In genomic region chr19:1275260-1275975, GRCh38 we compare ENCODE assay signal across 8 cellular contexts. TPM values are rescaled to one million over a fixed set of nuclear protein-coding genes. Genes with fewer than 3 reads are reported as not detected.
A peak's percentile ranks its signal among the peaks of the same experiment; 100 is the strongest.
DNase-seq lines count a peak whose midpoint lies in the region; ATAC-seq and TF ChIP-seq lines count a peak whose summit lies in the region.

FAM174C (plus strand) TSS chr19:1275530; CDS start chr19:1275550, 20 bp downstream.

- H3K27ac ChIP-seq in thoracic aorta = peak within 1 kb of the TSS; percentile 93 to 98

- H3K4me3 ChIP-seq in thoracic aorta = peak within 1 kb of the TSS; percentile 82

- H3K9me3 ChIP-seq in thoracic aorta = no peaks in the 10 kb centered on the region

- H3K36me3 Mint-ChIP-seq in activated naive CD4-positive, alpha-beta T cell treated with anti-CD3 and anti-CD28 coated beads, Interleukin-2, amount 50 U/mL, for 72 hours = peaks cover 39 to 44% of the 10 kb centered on the region in 2 donors
- H3K36me3 Mint-ChIP-seq in osteocyte (ENCODE audit: unreplicated experiment) = peaks cover 34% of the 10 kb centered on the region

- H3K4me3 Mint-ChIP-seq in osteocyte (ENCODE audit: unreplicated experiment) = peak within 1 kb of the TSS; percentile 74

- ATAC-seq in HG02623 (IDR thresholded peaks at IDR 0.05; ENCODE audit: unreplicated experiment) = peak; percentile 63
- ATAC-seq in activated naive CD4-positive, alpha-beta T cell treated with anti-CD3 and anti-CD28 coated beads, Interleukin-2, amount 50 U/mL, for 72 hours = peak; percentile 87 to 90
- ATAC-seq in thoracic aorta (ENCODE audit: insufficient number of reproducible peaks, low FRiP score, low read depth) = peak; percentile 62

- H3K27me3 ChIP-seq in thoracic aorta (replicated peaks; ENCODE audit: insufficient read depth) = no peaks in the 10 kb centered on the region

- H3K36me3 ChIP-seq in thoracic aorta = peaks cover 46% of the 10 kb centered on the region

- POLR2A ChIA-PET in GM10248 (lab: Yijun Ruan, JAX) = interaction anchor here (1.0 kb wide), 2 partner anchors 9 to 22 kb away, joined by 4 read pairs; no protein-coding TSS in a partner anchor

- CTCF ChIA-PET in GM10248 (lab: Yijun Ruan, JAX) = interaction anchor here (1.0 to 1.5 kb wide), 2 partner anchors 9 to 31 kb away, joined by 8 to 14 read pairs; no protein-coding TSS in a partner anchor

- peaks cover 38 to 59% of the 10 kb centered on the region in 2 donors for H3K4me1 ChIP-seq in thoracic aorta (ENCODE audit: control insufficient read depth in 1 of 2, low read depth in 2 of 2)

- H3K9me3 Mint-ChIP-seq in activated naive CD4-positive, alpha-beta T cell treated with anti-CD3 and anti-CD28 coated beads, Interleukin-2, amount 50 U/mL, for 72 hours = no peaks in the 10 kb centered on the region
- no peaks in the 10 kb centered on the region for H3K9me3 Mint-ChIP-seq in osteocyte (ENCODE audit: unreplicated experiment)

- DNase-seq in GM10248 (ENCODE audit: extremely low spot score) (peak; percentile 94), NCI-H1105 (lab: John Stamatoyannopoulos, UW) (peak; percentile 98), SKM-1 (lab: John Stamatoyannopoulos, UW; ENCODE audit: unreplicated experiment) (peak; percentile 81), glomerular endothelial cell (ENCODE audit: extremely low read depth, low read depth, low spot score) (no peak), osteocyte (ENCODE audit: extremely low spot score, unreplicated experiment) (peak; percentile 97), thoracic aorta (ENCODE audit: low spot score) (no peak)
- DNase-seq in activated naive CD4-positive, alpha-beta T cell treated with anti-CD3 and anti-CD28 coated beads, Interleukin-2, amount 50 U/mL, for 72 hours (ENCODE audit: low spot score in 2 of 2) = peak; percentile 92 to 97

- H3K27me3 Mint-ChIP-seq in osteocyte (ENCODE audit: unreplicated experiment) = no peaks in the 10 kb centered on the region

- H3K4me1 Mint-ChIP-seq in osteocyte (ENCODE audit: unreplicated experiment) = peaks cover 43% of the 10 kb centered on the region

- peak within 1 kb of the TSS; percentile 88 to 96 for H3K27ac Mint-ChIP-seq in activated naive CD4-positive, alpha-beta T cell treated with anti-CD3 and anti-CD28 coated beads, Interleukin-2, amount 50 U/mL, for 72 hours
- H3K27ac Mint-ChIP-seq in osteocyte (ENCODE audit: unreplicated experiment) = peak within 1 kb of the TSS; percentile 87

- TF ChIP-seq CTCF in GM10248 (IDR thresholded peaks at IDR 0.05; ENCODE audit: control extremely low read depth, extremely low read depth, low read depth, missing control alignments) (no peak), osteocyte (IDR thresholded peaks at IDR 0.05) (no peak), thoracic aorta (IDR thresholded peaks at IDR 0.05) (no peak)

RNA-seq across cellular contexts. Expression of gene FAM174C, which starts in this region (rescaled TPM):
- 10 to 100 TPM; 42.1 to 76.0 TPM for total RNA-seq in activated naive CD4-positive, alpha-beta T cell treated with anti-CD3 and anti-CD28 coated beads, Interleukin-2, amount 50 U/mL, for 72 hours
- total RNA-seq in glomerular endothelial cell = 66.3 and 96.6 TPM in 2 replicates
- 35.3 and 35.8 TPM in 2 replicates for total RNA-seq in osteocyte
- 10 to 100 TPM; 18.8 to 40.8 TPM for total RNA-seq in thoracic aorta

Comparison
In these comparisons a context has a peak if more than half of its experiments do, and no peak if none do; other contexts are left out.
1. DNase-seq: peak in GM10248 (single experiment), NCI-H1105 (single experiment), SKM-1 (single experiment), activated naive CD4-positive, alpha-beta T cell treated with anti-CD3 and anti-CD28 coated beads, Interleukin-2, amount 50 U/mL, for 72 hours (2 of 2) and osteocyte (single experiment); none in glomerular endothelial cell (single experiment) and thoracic aorta (single experiment).
2. Peak in every context shown above with its lines, with median percentiles within 50 percentile points of each other: ATAC-seq.